25 cellular contexts compared by ENCODE assay signal in the genomic region with DNA sequence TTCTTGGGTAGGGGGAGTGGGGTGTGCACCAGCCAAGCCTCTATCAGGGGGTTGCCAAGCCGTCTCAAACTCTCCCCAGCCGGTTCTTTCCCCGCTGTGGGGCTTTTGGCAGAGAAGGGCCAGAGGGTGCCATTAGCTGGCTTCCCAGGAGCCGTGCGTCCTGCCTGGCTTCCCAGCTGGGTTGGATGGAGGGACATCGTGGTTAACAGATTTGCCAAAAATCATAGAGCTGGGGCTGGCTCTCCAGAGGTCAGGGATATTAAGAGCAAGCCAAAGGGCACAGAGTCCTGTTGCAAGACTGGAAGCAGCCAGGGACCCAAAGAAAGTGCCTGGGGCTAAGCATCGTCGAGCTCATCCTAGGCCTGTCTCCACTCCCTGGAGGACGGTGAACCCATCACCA.
"Had no signal": no experiment of that assay in that cellular context is flagged by ENCODE, and none has a peak within 500 bp of the region (broad histone marks: within the 10 kb centered on the region; RNA-seq: fewer than 3 reads in every experiment).

No MANE protein-coding gene starts in this region.

- H3K4me1 ChIP-seq: esophagus muscularis mucosa, heart right ventricle, left ventricle myocardium inferior, lower lobe of right lung, prostate gland, right atrium auricular region, sigmoid colon, testis, tibial artery had no signal

- H3K4me3 ChIP-seq: dorsolateral prefrontal cortex, esophagus muscularis mucosa, heart right ventricle, left ventricle myocardium inferior, lower lobe of right lung, mucosa of descending colon, prostate gland, right atrium auricular region, sigmoid colon, stomach, testis, tibial artery had no signal

- H3K27me3 ChIP-seq: right atrium auricular region, sigmoid colon, testis had no signal

- DNase-seq: dorsolateral prefrontal cortex; effector CD4-positive, alpha-beta T cell; foreskin melanocyte; glutamatergic neuron; heart right ventricle; hippocampal formation; left cardiac atrium; left ventricle myocardium inferior; lower lobe of right lung; naive thymus-derived CD4-positive, alpha-beta T cell; nephron progenitor cell; nucleus accumbens; sigmoid colon; stimulated activated CD4-positive, alpha-beta T cell treated with anti-CD3 and anti-CD28 coated beads, Interleukin-2, amount 100 ng/mL, for 24 hours; stimulated activated CD4-positive, alpha-beta T cell treated with anti-CD3 and anti-CD28 coated beads, Interleukin-4, amount 100 ng/mL, for 24 hours; stimulated activated naive CD4-positive, alpha-beta T cell treated with Interleukin-2 at 50 U/mL for 16 hours; testis; tibial artery had no signal

- H3K36me3 ChIP-seq: esophagus muscularis mucosa, heart right ventricle, left ventricle myocardium inferior, lower lobe of right lung, prostate gland, right atrium auricular region, sigmoid colon, stomach, tibial artery had no signal

- ATAC-seq: heart right ventricle; left cardiac atrium; lower lobe of right lung; mucosa of descending colon; naive thymus-derived CD4-positive, alpha-beta T cell; stimulated activated effector memory CD8-positive, alpha-beta T cell treated with anti-CD3 and anti-CD28 coated beads, Interleukin-12 subunit alpha, Interleukin-12 subunit beta, amount 100 ng/mL, for 72 hours had no signal

- H3K27ac ChIP-seq: dorsolateral prefrontal cortex, epithelial cell of prostate, esophagus muscularis mucosa, heart right ventricle, left ventricle myocardium inferior, lower lobe of right lung, prostate gland, right atrium auricular region, sigmoid colon, testis, tibial artery had no signal

- H3K9me3 ChIP-seq: esophagus muscularis mucosa, heart right ventricle, left ventricle myocardium inferior, lower lobe of right lung, mucosa of descending colon, prostate gland, right atrium auricular region, sigmoid colon, stomach, testis, tibial artery had no signal
